Comparison of ENCODE assay signal across 9 cellular contexts in genomic region chr12:25810683-25811082, GRCh38.
"Had no signal": no experiment of that assay in that cellular context is flagged by ENCODE, and none has a peak within 500 bp of the region (broad histone marks: within the 10 kb centered on the region; RNA-seq: fewer than 3 reads in every experiment).

No MANE protein-coding gene starts in this region.

- FAIRE-seq: H1, K562 had no signal

- H3K36me3 ChIP-seq: HAP-1 had no signal

- H2AFZ ChIP-seq: GM23338 had no signal

- ATAC-seq: GM23338, K562 had no signal

- H3K9me3 ChIP-seq: HAP-1 had no signal

- H3K4me3 ChIP-seq: GM23338, HAP-1, K562 had no signal

- H3K27ac ChIP-seq: HL-60 had no signal

- H3K4me2 ChIP-seq: GM23338 had no signal

- DNase-seq: H7, HFFc6, IMR-90, KG1 had no signal
